1 cellular context compared by ENCODE assay signal in genomic region chr22:43969021-43969878, GRCh38.
TF ChIP-seq lines count a peak whose summit lies in the region.

No MANE protein-coding gene starts in this region.

TF ChIP-seq in K562, 482 proteins besides CTCF, POLR2A, EP300 and RAD21 (continued from another document and continues in another):
- 0 out of 2 replicates have a peak, but pooled peaks have one; percentile 21 for TF ChIP-seq ZNF134 (CRISPR knock-in tag; conservative IDR thresholded peaks at IDR 0.05)
- peak; percentile 89 for TF ChIP-seq ZEB2 (IDR thresholded peaks at IDR 0.05)
- peak; percentile 96 for TF ChIP-seq MTA2 (IDR thresholded peaks at IDR 0.05; ENCODE audit: low read depth)
- peak; percentile 89 for TF ChIP-seq CTBP1 (IDR thresholded peaks at IDR 0.05; ENCODE audit: borderline replicate concordance)
- TF ChIP-seq ARNT (IDR thresholded peaks at IDR 0.05): 0 out of 4 replicates have a peak, but pooled peaks of 1 of the 2 experiments have one; percentile 31
- no peak for TF ChIP-seq ETS1 (conservative IDR thresholded peaks at IDR 0.05; ENCODE audit: control insufficient read depth, low read depth, low read length)
- no peak for TF ChIP-seq ZNF655 (CRISPR knock-in tag; IDR thresholded peaks at IDR 0.05)
- TF ChIP-seq USF2 (CRISPR knock-in tag; IDR thresholded peaks at IDR 0.05): no peak
- no peak for TF ChIP-seq ZNF830 (CRISPR knock-in tag; IDR thresholded peaks at IDR 0.05)
- TF ChIP-seq ZNF696 (CRISPR knock-in tag; conservative IDR thresholded peaks at IDR 0.05): no peak
- TF ChIP-seq, protein P1, sequence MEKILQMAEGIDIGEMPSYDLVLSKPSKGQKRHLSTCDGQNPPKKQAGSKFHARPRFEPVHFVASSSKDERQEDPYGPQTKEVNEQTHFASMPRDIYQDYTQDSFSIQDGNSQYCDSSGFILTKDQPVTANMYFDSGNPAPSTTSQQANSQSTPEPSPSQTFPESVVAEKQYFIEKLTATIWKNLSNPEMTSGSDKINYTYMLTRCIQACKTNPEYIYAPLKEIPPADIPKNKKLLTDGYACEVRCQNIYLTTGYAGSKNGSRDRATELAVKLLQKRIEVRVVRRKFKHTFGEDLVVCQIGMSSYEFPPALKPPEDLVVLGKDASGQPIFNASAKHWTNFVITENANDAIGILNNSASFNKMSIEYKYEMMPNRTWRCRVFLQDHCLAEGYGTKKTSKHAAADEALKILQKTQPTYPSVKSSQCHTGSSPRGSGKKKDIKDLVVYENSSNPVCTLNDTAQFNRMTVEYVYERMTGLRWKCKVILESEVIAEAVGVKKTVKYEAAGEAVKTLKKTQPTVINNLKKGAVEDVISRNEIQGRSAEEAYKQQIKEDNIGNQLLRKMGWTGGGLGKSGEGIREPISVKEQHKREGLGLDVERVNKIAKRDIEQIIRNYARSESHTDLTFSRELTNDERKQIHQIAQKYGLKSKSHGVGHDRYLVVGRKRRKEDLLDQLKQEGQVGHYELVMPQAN (IDR thresholded peaks at IDR 0.05; ENCODE audit: borderline replicate concordance): 0 out of 2 replicates have a peak, but pooled peaks have one; percentile 22
- TF ChIP-seq ZNF57 (CRISPR knock-in tag; IDR thresholded peaks at IDR 0.05): no peak
- TF ChIP-seq, protein P2, sequence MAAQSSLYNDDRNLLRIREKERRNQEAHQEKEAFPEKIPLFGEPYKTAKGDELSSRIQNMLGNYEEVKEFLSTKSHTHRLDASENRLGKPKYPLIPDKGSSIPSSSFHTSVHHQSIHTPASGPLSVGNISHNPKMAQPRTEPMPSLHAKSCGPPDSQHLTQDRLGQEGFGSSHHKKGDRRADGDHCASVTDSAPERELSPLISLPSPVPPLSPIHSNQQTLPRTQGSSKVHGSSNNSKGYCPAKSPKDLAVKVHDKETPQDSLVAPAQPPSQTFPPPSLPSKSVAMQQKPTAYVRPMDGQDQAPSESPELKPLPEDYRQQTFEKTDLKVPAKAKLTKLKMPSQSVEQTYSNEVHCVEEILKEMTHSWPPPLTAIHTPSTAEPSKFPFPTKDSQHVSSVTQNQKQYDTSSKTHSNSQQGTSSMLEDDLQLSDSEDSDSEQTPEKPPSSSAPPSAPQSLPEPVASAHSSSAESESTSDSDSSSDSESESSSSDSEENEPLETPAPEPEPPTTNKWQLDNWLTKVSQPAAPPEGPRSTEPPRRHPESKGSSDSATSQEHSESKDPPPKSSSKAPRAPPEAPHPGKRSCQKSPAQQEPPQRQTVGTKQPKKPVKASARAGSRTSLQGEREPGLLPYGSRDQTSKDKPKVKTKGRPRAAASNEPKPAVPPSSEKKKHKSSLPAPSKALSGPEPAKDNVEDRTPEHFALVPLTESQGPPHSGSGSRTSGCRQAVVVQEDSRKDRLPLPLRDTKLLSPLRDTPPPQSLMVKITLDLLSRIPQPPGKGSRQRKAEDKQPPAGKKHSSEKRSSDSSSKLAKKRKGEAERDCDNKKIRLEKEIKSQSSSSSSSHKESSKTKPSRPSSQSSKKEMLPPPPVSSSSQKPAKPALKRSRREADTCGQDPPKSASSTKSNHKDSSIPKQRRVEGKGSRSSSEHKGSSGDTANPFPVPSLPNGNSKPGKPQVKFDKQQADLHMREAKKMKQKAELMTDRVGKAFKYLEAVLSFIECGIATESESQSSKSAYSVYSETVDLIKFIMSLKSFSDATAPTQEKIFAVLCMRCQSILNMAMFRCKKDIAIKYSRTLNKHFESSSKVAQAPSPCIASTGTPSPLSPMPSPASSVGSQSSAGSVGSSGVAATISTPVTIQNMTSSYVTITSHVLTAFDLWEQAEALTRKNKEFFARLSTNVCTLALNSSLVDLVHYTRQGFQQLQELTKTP (IDR thresholded peaks at IDR 0.05; ENCODE audit: low read depth in 1 of 2, partially characterized antibody in 2 of 2): peak in 1 of 2 experiments; percentile 49
- no peak; the same call in 1 of the 2 replicates for TF ChIP-seq ZNF121 (CRISPR knock-in tag; conservative IDR thresholded peaks at IDR 0.05)
- no peak for TF ChIP-seq SRSF1 (IDR thresholded peaks at IDR 0.05; ENCODE audit: low read depth, low read length)
- TF ChIP-seq ZNF217 (CRISPR knock-in tag; IDR thresholded peaks at IDR 0.05): no peak
- TF ChIP-seq MAFK (IDR thresholded peaks at IDR 0.05; ENCODE audit: low read length): no peak
- TF ChIP-seq ELF1 (tag; IDR thresholded peaks at IDR 0.05): no peak
- TF ChIP-seq MCM7 (IDR thresholded peaks at IDR 0.05): no peak
- TF ChIP-seq SAFB2 (IDR thresholded peaks at IDR 0.05; ENCODE audit: borderline replicate concordance, low read depth, low read length, severe bottlenecking): no peak
- TF ChIP-seq DPF2 (IDR thresholded peaks at IDR 0.05): peak; percentile 96
- TF ChIP-seq PPARD (CRISPR knock-in tag; IDR thresholded peaks at IDR 0.05): no peak
- no peak for TF ChIP-seq ZNF347 (CRISPR knock-in tag; IDR thresholded peaks at IDR 0.05; ENCODE audit: low read depth)
- TF ChIP-seq ZNF584 (CRISPR knock-in tag; IDR thresholded peaks at IDR 0.05; ENCODE audit: low read depth): no peak
- no peak for TF ChIP-seq PURB (CRISPR knock-in tag; IDR thresholded peaks at IDR 0.05; ENCODE audit: low read depth)
- TF ChIP-seq, protein P3, sequence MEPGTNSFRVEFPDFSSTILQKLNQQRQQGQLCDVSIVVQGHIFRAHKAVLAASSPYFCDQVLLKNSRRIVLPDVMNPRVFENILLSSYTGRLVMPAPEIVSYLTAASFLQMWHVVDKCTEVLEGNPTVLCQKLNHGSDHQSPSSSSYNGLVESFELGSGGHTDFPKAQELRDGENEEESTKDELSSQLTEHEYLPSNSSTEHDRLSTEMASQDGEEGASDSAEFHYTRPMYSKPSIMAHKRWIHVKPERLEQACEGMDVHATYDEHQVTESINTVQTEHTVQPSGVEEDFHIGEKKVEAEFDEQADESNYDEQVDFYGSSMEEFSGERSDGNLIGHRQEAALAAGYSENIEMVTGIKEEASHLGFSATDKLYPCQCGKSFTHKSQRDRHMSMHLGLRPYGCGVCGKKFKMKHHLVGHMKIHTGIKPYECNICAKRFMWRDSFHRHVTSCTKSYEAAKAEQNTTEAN (CRISPR knock-in tag; IDR thresholded peaks at IDR 0.05): no peak
- no peak for TF ChIP-seq HNRNPL (IDR thresholded peaks at IDR 0.05; ENCODE audit: low read depth, low read length)
- TF ChIP-seq EWSR1 (IDR thresholded peaks at IDR 0.05; ENCODE audit: borderline replicate concordance, low read depth, partially characterized antibody): no peak
- no peak for TF ChIP-seq ZNF77 (CRISPR knock-in tag; IDR thresholded peaks at IDR 0.05)
- TF ChIP-seq, protein P4, sequence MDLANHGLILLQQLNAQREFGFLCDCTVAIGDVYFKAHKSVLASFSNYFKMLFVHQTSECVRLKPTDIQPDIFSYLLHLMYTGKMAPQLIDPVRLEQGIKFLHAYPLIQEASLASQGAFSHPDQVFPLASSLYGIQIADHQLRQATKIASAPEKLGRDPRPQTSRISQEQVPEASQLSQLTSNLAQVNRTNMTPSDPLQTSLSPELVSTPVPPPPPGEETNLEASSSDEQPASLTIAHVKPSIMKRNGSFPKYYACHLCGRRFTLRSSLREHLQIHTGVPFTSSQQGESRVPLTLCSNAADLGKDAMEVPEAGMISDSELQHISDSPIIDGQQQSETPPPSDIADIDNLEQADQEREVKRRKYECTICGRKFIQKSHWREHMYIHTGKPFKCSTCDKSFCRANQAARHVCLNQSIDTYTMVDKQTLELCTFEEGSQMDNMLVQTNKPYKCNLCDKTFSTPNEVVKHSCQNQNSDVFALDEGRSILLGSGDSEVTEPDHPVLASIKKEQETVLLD (IDR thresholded peaks at IDR 0.05): peak; percentile 77; the same call in 1 of the 2 replicates
- TF ChIP-seq, protein P5, sequence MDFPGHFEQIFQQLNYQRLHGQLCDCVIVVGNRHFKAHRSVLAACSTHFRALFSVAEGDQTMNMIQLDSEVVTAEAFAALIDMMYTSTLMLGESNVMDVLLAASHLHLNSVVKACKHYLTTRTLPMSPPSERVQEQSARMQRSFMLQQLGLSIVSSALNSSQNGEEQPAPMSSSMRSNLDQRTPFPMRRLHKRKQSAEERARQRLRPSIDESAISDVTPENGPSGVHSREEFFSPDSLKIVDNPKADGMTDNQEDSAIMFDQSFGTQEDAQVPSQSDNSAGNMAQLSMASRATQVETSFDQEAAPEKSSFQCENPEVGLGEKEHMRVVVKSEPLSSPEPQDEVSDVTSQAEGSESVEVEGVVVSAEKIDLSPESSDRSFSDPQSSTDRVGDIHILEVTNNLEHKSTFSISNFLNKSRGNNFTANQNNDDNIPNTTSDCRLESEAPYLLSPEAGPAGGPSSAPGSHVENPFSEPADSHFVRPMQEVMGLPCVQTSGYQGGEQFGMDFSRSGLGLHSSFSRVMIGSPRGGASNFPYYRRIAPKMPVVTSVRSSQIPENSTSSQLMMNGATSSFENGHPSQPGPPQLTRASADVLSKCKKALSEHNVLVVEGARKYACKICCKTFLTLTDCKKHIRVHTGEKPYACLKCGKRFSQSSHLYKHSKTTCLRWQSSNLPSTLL (IDR thresholded peaks at IDR 0.05): no peak
- no peak for TF ChIP-seq TRIM25 (IDR thresholded peaks at IDR 0.05; ENCODE audit: borderline replicate concordance)
- no peak for TF ChIP-seq DNMT1 (IDR thresholded peaks at IDR 0.05)
- no peak for TF ChIP-seq ZNF165 (CRISPR knock-in tag; IDR thresholded peaks at IDR 0.05; ENCODE audit: borderline replicate concordance)
- no peak for TF ChIP-seq ZNF699 (CRISPR knock-in tag; IDR thresholded peaks at IDR 0.05; ENCODE audit: insufficient replicate concordance)
- TF ChIP-seq PRPF4 (IDR thresholded peaks at IDR 0.05; ENCODE audit: insufficient read depth, low read depth, low read length, poor library complexity, severe bottlenecking): no peak
- TF ChIP-seq CEBPB (tag; IDR thresholded peaks at IDR 0.05): no peak
- no peak for TF ChIP-seq ARID3B (CRISPR knock-in tag; IDR thresholded peaks at IDR 0.05; ENCODE audit: borderline replicate concordance)
- TF ChIP-seq BMI1 (IDR thresholded peaks at IDR 0.05; ENCODE audit: low read length): no peak
- TF ChIP-seq TBL1XR1 (IDR thresholded peaks at IDR 0.05; ENCODE audit: low read length in 2 of 2): no peak
- TF ChIP-seq, protein P6, sequence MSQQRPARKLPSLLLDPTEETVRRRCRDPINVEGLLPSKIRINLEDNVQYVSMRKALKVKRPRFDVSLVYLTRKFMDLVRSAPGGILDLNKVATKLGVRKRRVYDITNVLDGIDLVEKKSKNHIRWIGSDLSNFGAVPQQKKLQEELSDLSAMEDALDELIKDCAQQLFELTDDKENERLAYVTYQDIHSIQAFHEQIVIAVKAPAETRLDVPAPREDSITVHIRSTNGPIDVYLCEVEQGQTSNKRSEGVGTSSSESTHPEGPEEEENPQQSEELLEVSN (IDR thresholded peaks at IDR 0.05; ENCODE audit: borderline replicate concordance in 1 of 2, extremely low read depth in 1 of 2, insufficient read depth in 1 of 2, insufficient read length in 1 of 2, low read depth in 1 of 2, low read length in 1 of 2, poor library complexity in 1 of 2, severe bottlenecking in 1 of 2): no peak
- TF ChIP-seq, protein P7, sequence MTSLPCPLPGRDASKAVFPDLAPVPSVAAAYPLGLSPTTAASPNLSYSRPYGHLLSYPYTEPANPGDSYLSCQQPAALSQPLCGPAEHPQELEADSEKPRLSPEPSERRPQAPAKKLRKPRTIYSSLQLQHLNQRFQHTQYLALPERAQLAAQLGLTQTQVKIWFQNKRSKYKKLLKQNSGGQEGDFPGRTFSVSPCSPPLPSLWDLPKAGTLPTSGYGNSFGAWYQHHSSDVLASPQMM (CRISPR knock-in tag; IDR thresholded peaks at IDR 0.05): no peak
- TF ChIP-seq ZFX (CRISPR knock-in tag; IDR thresholded peaks at IDR 0.05): peak; percentile 47
- no peak for TF ChIP-seq TBP (optimal IDR thresholded peaks at IDR 0.05; ENCODE audit: low read depth, low read length)
- TF ChIP-seq SLC30A9 (CRISPR knock-in tag; IDR thresholded peaks at IDR 0.05): no peak
